In the genomic region with DNA sequence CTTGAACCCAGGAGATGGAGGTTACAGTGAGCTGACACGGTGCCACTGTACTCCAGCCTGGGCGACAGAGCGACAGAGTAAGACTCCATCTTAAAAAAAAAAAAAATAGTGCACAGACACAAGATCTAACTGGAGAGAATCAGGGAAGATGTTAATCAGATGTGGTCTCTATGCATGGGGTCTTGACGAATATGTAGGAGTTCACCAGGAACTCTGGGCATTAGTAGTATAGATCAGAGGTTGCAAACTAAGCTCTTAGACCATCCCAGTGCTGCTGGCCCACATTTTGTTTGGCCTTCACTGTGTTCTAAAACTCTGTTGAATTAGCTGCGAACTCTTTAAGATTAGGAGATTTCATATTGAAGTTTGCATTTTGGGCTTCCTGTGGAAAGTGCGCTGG, we compare ENCODE assay signal across 20 cellular contexts.
"Had no signal": no experiment of that assay in that cellular context is flagged by ENCODE, and none has a peak within 500 bp of the region (broad histone marks: within the 10 kb centered on the region; RNA-seq: fewer than 3 reads in every experiment).

No MANE protein-coding gene starts in this region.

- H3K27me3 ChIP-seq: dorsolateral prefrontal cortex, esophagus muscularis mucosa, foreskin keratinocyte, pancreas, suprapubic skin, transverse colon had no signal

- H3K4me1 ChIP-seq: esophagus muscularis mucosa, foreskin keratinocyte, lower lobe of right lung, pancreas, suprapubic skin, transverse colon had no signal

- H3K9me3 Mint-ChIP-seq: naive thymus-derived CD8-positive, alpha-beta T cell; nephron progenitor cell; stimulated activated naive CD8-positive, alpha-beta T cell treated with anti-CD3 and anti-CD28 coated beads, Interleukin-15, amount 100 ng/mL, for 72 hours had no signal

- H3K9me3 ChIP-seq: esophagus muscularis mucosa, lower lobe of right lung, pancreas, suprapubic skin, transverse colon had no signal

- H3K36me3 ChIP-seq: pancreas, transverse colon had no signal

- H3K4me3 Mint-ChIP-seq: naive thymus-derived CD8-positive, alpha-beta T cell; stimulated activated naive CD8-positive, alpha-beta T cell treated with anti-CD3 and anti-CD28 coated beads, Interleukin-15, amount 100 ng/mL, for 72 hours had no signal

- H3K4me3 ChIP-seq: dorsolateral prefrontal cortex, esophagus muscularis mucosa, lower lobe of right lung, pancreas, smooth muscle cell, suprapubic skin, transverse colon had no signal

- H3K36me3 Mint-ChIP-seq: naive thymus-derived CD8-positive, alpha-beta T cell had no signal

- H3K4me2 ChIP-seq: smooth muscle cell had no signal

- H3K27ac ChIP-seq: esophagus muscularis mucosa, foreskin keratinocyte, lower lobe of right lung, pancreas, suprapubic skin, transverse colon had no signal

- ATAC-seq: foreskin keratinocyte; left ventricle myocardium superior; naive thymus-derived CD8-positive, alpha-beta T cell; pancreas; sciatic nerve; stimulated activated naive CD8-positive, alpha-beta T cell treated with anti-CD3 and anti-CD28 coated beads, Interleukin-15, amount 100 ng/mL, for 72 hours had no signal

- H3K27me3 Mint-ChIP-seq: naive thymus-derived CD8-positive, alpha-beta T cell; stimulated activated naive CD8-positive, alpha-beta T cell treated with anti-CD3 and anti-CD28 coated beads, Interleukin-15, amount 100 ng/mL, for 72 hours had no signal

- DNase-seq: dorsolateral prefrontal cortex; effector CD4-positive, alpha-beta T cell; foreskin keratinocyte; left ventricle myocardium superior; lower lobe of right lung; naive thymus-derived CD8-positive, alpha-beta T cell; nephron progenitor cell; occipital lobe; pancreas; stimulated activated CD4-positive, alpha-beta T cell treated with anti-CD3 and anti-CD28 coated beads, Interleukin-12 subunit alpha, Interleukin-12 subunit beta, amount 100 ng/mL, for 4 hours; stimulated activated CD4-positive, alpha-beta T cell treated with anti-CD3 and anti-CD28 coated beads, Interleukin-1b, Interleukin-23, amount 100 ng/mL, for 48 hours; stimulated activated CD4-positive, alpha-beta T cell treated with anti-CD3 and anti-CD28 coated beads, Interleukin-4, amount 100 ng/mL, for 1 hour; stimulated activated CD8-positive, alpha-beta memory T cell treated with anti-CD3 and anti-CD28 coated beads, Interleukin-4, amount 100 ng/mL, for 48 hours; stimulated activated naive CD4-positive, alpha-beta T cell; stimulated activated naive CD8-positive, alpha-beta T cell treated with anti-CD3 and anti-CD28 coated beads, Interleukin-15, amount 100 ng/mL, for 72 hours; transverse colon had no signal
